1 cellular context compared by ENCODE assay signal in the genomic region with DNA sequence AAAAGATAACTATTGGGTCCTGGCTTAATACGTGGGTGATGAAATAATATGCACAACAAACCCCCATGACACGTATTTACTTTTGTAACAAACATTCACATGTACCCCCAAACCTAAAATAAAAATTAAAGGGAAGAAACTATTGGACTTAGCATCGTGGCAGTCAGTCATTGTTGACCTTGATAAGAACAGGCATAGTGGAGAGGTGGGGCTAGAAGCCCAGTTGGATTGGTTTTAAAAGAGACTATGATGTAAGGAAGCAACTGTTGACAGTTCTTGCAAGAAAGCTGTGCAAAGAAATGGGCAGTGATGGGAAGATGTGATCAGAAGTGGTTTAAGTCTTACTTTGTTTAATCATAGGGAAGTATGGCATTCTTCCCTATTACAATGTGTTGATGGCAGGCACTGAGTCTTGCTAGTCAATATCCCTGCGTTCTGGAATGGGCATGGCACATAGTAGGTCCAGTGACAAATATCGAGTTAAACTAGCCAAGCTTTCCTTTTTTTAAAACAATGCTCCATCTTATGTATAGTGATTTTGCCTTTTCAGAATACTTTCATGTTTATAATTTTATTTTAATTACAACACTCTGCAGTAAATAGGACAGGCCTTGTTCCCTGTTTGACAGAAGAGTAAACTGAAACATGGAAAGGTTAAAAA.
TF ChIP-seq lines count a peak whose summit lies in the region.

No MANE protein-coding gene starts in this region.

TF ChIP-seq in K562, 482 proteins besides CTCF, POLR2A, EP300 and RAD21:
- TF ChIP-seq KDM2B (CRISPR knock-in tag; IDR thresholded peaks at IDR 0.05) (no peak), ZKSCAN1 (IDR thresholded peaks at IDR 0.05; ENCODE audit: low read depth, low read length) (peak; percentile 97), CBX2 (IDR thresholded peaks at IDR 0.05; ENCODE audit: insufficient read depth, low read length, poor library complexity, severe bottlenecking) (no peak)
- TF ChIP-seq, protein P1, sequence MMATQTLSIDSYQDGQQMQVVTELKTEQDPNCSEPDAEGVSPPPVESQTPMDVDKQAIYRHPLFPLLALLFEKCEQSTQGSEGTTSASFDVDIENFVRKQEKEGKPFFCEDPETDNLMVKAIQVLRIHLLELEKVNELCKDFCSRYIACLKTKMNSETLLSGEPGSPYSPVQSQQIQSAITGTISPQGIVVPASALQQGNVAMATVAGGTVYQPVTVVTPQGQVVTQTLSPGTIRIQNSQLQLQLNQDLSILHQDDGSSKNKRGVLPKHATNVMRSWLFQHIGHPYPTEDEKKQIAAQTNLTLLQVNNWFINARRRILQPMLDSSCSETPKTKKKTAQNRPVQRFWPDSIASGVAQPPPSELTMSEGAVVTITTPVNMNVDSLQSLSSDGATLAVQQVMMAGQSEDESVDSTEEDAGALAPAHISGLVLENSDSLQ (IDR thresholded peaks at IDR 0.05), result peak; percentile 40
TF ChIP-seq in K562: peak in this region for 2.
